17 cellular contexts compared by ENCODE assay signal in the genomic region with DNA sequence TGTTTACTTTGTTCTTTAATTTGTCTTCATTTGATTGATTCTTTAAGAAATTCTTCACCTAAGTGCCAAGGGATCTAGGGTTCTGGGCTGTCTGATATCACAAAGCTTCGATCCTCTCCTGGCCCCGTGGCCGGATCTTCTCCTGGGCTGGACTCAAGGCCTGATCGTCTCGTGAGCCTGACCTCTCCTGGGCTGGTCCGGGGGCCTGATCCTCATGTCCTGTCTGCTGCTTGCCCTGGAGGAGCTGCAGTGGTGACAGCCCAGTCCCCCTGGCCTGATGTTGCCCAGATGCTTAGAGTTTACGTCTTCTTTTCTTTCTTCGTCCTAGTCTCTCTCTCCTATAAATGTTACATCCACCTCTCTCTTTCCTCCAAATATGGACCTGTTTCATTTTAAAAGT.
"Had no signal": no experiment of that assay in that cellular context is flagged by ENCODE, and none has a peak within 500 bp of the region (broad histone marks: within the 10 kb centered on the region; RNA-seq: fewer than 3 reads in every experiment).

No MANE protein-coding gene starts in this region.

- H3K27ac Mint-ChIP-seq: activated CD4-positive, alpha-beta T cell treated with anti-CD3 and anti-CD28 coated beads, Interleukin-2, amount 10 ng/mL, durations not matched to agents 24 days and 14 days; activated CD8-positive, alpha-beta T cell treated with anti-CD3 and anti-CD28 coated beads for 36 hours; activated naive CD8-positive, alpha-beta T cell treated with anti-CD3 and anti-CD28 coated beads for 36 hours; stimulated activated naive CD8-positive, alpha-beta T cell treated with anti-CD3 and anti-CD28 coated beads, Interleukin-15, Interleukin-2, amounts not matched to agents 100 ng/mL and 50 ng/mL, for 24 hours had no signal

- H3K27ac ChIP-seq: cardiac muscle cell, esophagus squamous epithelium, tibial nerve, uterus had no signal

- H3K27me3 Mint-ChIP-seq: activated CD4-positive, alpha-beta T cell treated with anti-CD3 and anti-CD28 coated beads, Interleukin-2, amount 10 ng/mL, durations not matched to agents 24 days and 14 days; activated CD8-positive, alpha-beta T cell treated with anti-CD3 and anti-CD28 coated beads for 36 hours; activated naive CD8-positive, alpha-beta T cell treated with anti-CD3 and anti-CD28 coated beads for 36 hours; effector memory CD8-positive, alpha-beta T cell; naive thymus-derived CD4-positive, alpha-beta T cell; stimulated activated naive CD8-positive, alpha-beta T cell treated with anti-CD3 and anti-CD28 coated beads, Interleukin-15, Interleukin-2, amounts not matched to agents 100 ng/mL and 50 ng/mL, for 24 hours had no signal

- H3K36me3 ChIP-seq: uterus had no signal

- H3K4me3 Mint-ChIP-seq: activated CD4-positive, alpha-beta T cell treated with anti-CD3 and anti-CD28 coated beads, Interleukin-2, amount 10 ng/mL, durations not matched to agents 24 days and 14 days; activated CD8-positive, alpha-beta T cell treated with anti-CD3 and anti-CD28 coated beads for 36 hours; activated naive CD8-positive, alpha-beta T cell treated with anti-CD3 and anti-CD28 coated beads for 36 hours; effector memory CD8-positive, alpha-beta T cell; stimulated activated naive CD8-positive, alpha-beta T cell treated with anti-CD3 and anti-CD28 coated beads, Interleukin-15, Interleukin-2, amounts not matched to agents 100 ng/mL and 50 ng/mL, for 24 hours had no signal

- DNase-seq: activated CD4-positive, alpha-beta T cell treated with anti-CD3 and anti-CD28 coated beads, Interleukin-2, amount 10 ng/mL, durations not matched to agents 24 days and 14 days; activated CD8-positive, alpha-beta T cell treated with anti-CD3 and anti-CD28 coated beads for 36 hours; activated naive CD4-positive, alpha-beta T cell; activated naive CD8-positive, alpha-beta T cell treated with anti-CD3 and anti-CD28 coated beads for 36 hours; amniotic stem cell; effector memory CD8-positive, alpha-beta T cell; esophagus squamous epithelium; mesenchymal stem cell; naive thymus-derived CD4-positive, alpha-beta T cell; nucleus accumbens; retina; T-helper 1 cell; T1000; uterus had no signal

- H3K9me3 ChIP-seq: esophagus squamous epithelium, tibial nerve, uterus had no signal

- H3K27me3 ChIP-seq: cardiac muscle cell, esophagus squamous epithelium, tibial nerve, uterus had no signal

- H3K4me3 ChIP-seq: cardiac muscle cell, esophagus squamous epithelium, tibial nerve, uterus had no signal

- H3K9me3 Mint-ChIP-seq: activated CD4-positive, alpha-beta T cell treated with anti-CD3 and anti-CD28 coated beads, Interleukin-2, amount 10 ng/mL, durations not matched to agents 24 days and 14 days; activated CD8-positive, alpha-beta T cell treated with anti-CD3 and anti-CD28 coated beads for 36 hours; activated naive CD8-positive, alpha-beta T cell treated with anti-CD3 and anti-CD28 coated beads for 36 hours; effector memory CD8-positive, alpha-beta T cell; naive thymus-derived CD4-positive, alpha-beta T cell; stimulated activated naive CD8-positive, alpha-beta T cell treated with anti-CD3 and anti-CD28 coated beads, Interleukin-15, Interleukin-2, amounts not matched to agents 100 ng/mL and 50 ng/mL, for 24 hours had no signal

- ATAC-seq: activated CD8-positive, alpha-beta T cell treated with anti-CD3 and anti-CD28 coated beads for 36 hours; effector memory CD8-positive, alpha-beta T cell; naive thymus-derived CD4-positive, alpha-beta T cell had no signal

- H3K4me1 ChIP-seq: uterus had no signal
